10 cellular contexts compared by ENCODE assay signal in genomic region chr4:2795558-2796260, GRCh38. TPM values are rescaled to one million over a fixed set of nuclear protein-coding genes. Genes with fewer than 3 reads are reported as not detected.
A peak's percentile ranks its signal among the peaks of the same experiment; 100 is the strongest.
DNase-seq lines count a peak whose midpoint lies in the region; ATAC-seq, FAIRE-seq and TF ChIP-seq lines count a peak whose summit lies in the region.
"Had no signal": no experiment of that assay in that cellular context is flagged by ENCODE, and none has a peak within 500 bp of the region (broad histone marks: within the 10 kb centered on the region; RNA-seq: fewer than 3 reads in every experiment).

No MANE protein-coding gene starts in this region.

- H3K9me3 ChIP-seq in endothelial cell of umbilical vein (replicated peaks; ENCODE audit: control insufficient read depth, insufficient read depth, low read length) (no peaks in the 10 kb centered on the region), mucosa of descending colon (no peaks in the 10 kb centered on the region), upper lobe of left lung (no peaks in the 10 kb centered on the region)

- H3K27me3 ChIP-seq in endothelial cell of umbilical vein (ENCODE audit: control insufficient read depth in 2 of 2, insufficient read depth in 2 of 2, low read length in 2 of 2) = no peaks in the 10 kb centered on the region
- no peaks in the 10 kb centered on the region for H3K27me3 ChIP-seq in upper lobe of left lung

- FAIRE-seq in endothelial cell of umbilical vein (lab: Jason Lieb, UNC) (peak; percentile 82), GM19239 (lab: Jason Lieb, UNC) (no peak)

- TF ChIP-seq CTCF in endothelial cell of umbilical vein (IDR thresholded peaks at IDR 0.05; ENCODE audit: extremely low read depth in 1 of 2, insufficient read depth in 1 of 2, low read depth in 1 of 2, low read length in 2 of 2) (no peak), mucosa of descending colon (IDR thresholded peaks at IDR 0.05) (no peak), upper lobe of left lung (IDR thresholded peaks at IDR 0.05) (no peak)

- no peak overlapping the region for H3K4me2 ChIP-seq in endothelial cell of umbilical vein (ENCODE audit: insufficient read depth, low read length)

- H3K9me3 Mint-ChIP-seq in activated naive CD4-positive, alpha-beta T cell treated with anti-CD3 and anti-CD28 coated beads, Interleukin-2, amount 10 ng/mL, durations not matched to agents 7 days and 5 days = no peaks in the 10 kb centered on the region
- H3K9me3 Mint-ChIP-seq in activated naive CD4-positive, alpha-beta T cell treated with anti-CD3 and anti-CD28 coated beads for 36 hours = no peaks in the 10 kb centered on the region
- no peaks in the 10 kb centered on the region for H3K9me3 Mint-ChIP-seq in natural killer cell treated with Interleukin-12 subunit alpha and Interleukin-12 subunit beta and Interleukin-15 and Interleukin-18, amount 100 ng/mL, for 72 hours
- H3K9me3 Mint-ChIP-seq: naive thymus-derived CD8-positive, alpha-beta T cell had no signal

- peaks cover 43% of the 10 kb centered on the region for H3K79me2 ChIP-seq in endothelial cell of umbilical vein (ENCODE audit: control insufficient read depth, insufficient read depth, low read length)

- no peak for DNase-seq in activated naive CD4-positive, alpha-beta T cell treated with anti-CD3 and anti-CD28 coated beads, Interleukin-2, amount 10 ng/mL, durations not matched to agents 7 days and 5 days
- no peak for DNase-seq in activated naive CD4-positive, alpha-beta T cell treated with anti-CD3 and anti-CD28 coated beads for 36 hours
- DNase-seq in endothelial cell of umbilical vein (ENCODE audit: low read depth, low spot score) (no peak), mucosa of descending colon (peak; percentile 38 to 66 (median 43)), upper lobe of left lung (peak in 1 of 2 donors; percentile 56), NCI-H526 (lab: John Stamatoyannopoulos, UW) (no peak), GM19239 (ENCODE audit: insufficient read length, low spot score) (no peak)
- DNase-seq in natural killer cell treated with Interleukin-12 subunit alpha and Interleukin-12 subunit beta and Interleukin-15 and Interleukin-18, amount 100 ng/mL, for 72 hours (ENCODE audit: low spot score) = no peak
- DNase-seq: NCI-H146 had no signal

- 83 to 91% methylated on average over 21 to 24 of the region's 24 CpGs for WGBS in upper lobe of left lung, 2 donors

- no peak overlapping the region for H3K9ac ChIP-seq in endothelial cell of umbilical vein (replicated peaks; ENCODE audit: extremely low read depth, insufficient read depth, low read length)

- TF ChIP-seq POLR2A in endothelial cell of umbilical vein (IDR thresholded peaks at IDR 0.05; ENCODE audit: low read depth, low read length) (no peak), upper lobe of left lung (IDR thresholded peaks at IDR 0.05) (no peak)

- no TSS peak for BruUV-seq in endothelial cell of umbilical vein (replicated peaks; lab: Mats Ljungman, UMichigan)

- H3K4me1 Mint-ChIP-seq in activated naive CD4-positive, alpha-beta T cell treated with anti-CD3 and anti-CD28 coated beads, Interleukin-2, amount 10 ng/mL, durations not matched to agents 7 days and 5 days = peaks cover 69% of the 10 kb centered on the region
- H3K4me1 Mint-ChIP-seq in activated naive CD4-positive, alpha-beta T cell treated with anti-CD3 and anti-CD28 coated beads for 36 hours (ENCODE audit: low read depth) = peaks cover 48% of the 10 kb centered on the region
- peaks cover 13 to 32% of the 10 kb centered on the region in 2 donors for H3K4me1 Mint-ChIP-seq in natural killer cell treated with Interleukin-12 subunit alpha and Interleukin-12 subunit beta and Interleukin-15 and Interleukin-18, amount 100 ng/mL, for 72 hours (ENCODE audit: low read depth in 2 of 2)

- POLR2A ChIA-PET in endothelial cell of umbilical vein (lab: Charles Lee) = no interaction called here

- H3K9me1 ChIP-seq in endothelial cell of umbilical vein (replicated peaks; ENCODE audit: control insufficient read depth, extremely low read depth, insufficient read depth, low read length) = no peaks in the 10 kb centered on the region

- H4K20me1 ChIP-seq in endothelial cell of umbilical vein (replicated peaks; ENCODE audit: control insufficient read depth, extremely low read depth, insufficient read depth, low read length) = no peaks in the 10 kb centered on the region

- intact Hi-C loops in activated naive CD4-positive, alpha-beta T cell treated with anti-CD3 and anti-CD28 coated beads for 36 hours (cut with micrococcal nuclease) = no loop called here
- intact Hi-C loops in endothelial cell of umbilical vein (cut with micrococcal nuclease) (no loop called here), mucosa of descending colon (cut with DNase I, micrococcal nuclease) (no loop called here)

- H2AFZ ChIP-seq in endothelial cell of umbilical vein (ENCODE audit: low read depth, low read length) = no peak overlapping the region

- dilution Hi-C loops in endothelial cell of umbilical vein (cut with MboI; ENCODE audit: extremely low pct_ligation_motif_present, low sequenced_read_pairs) = no loop called here

- H3K27me3 Mint-ChIP-seq in activated naive CD4-positive, alpha-beta T cell treated with anti-CD3 and anti-CD28 coated beads, Interleukin-2, amount 10 ng/mL, durations not matched to agents 7 days and 5 days = peaks cover 44% of the 10 kb centered on the region
- H3K27me3 Mint-ChIP-seq in activated naive CD4-positive, alpha-beta T cell treated with anti-CD3 and anti-CD28 coated beads for 36 hours (ENCODE audit: low read depth) = no peaks in the 10 kb centered on the region
- no peaks in the 10 kb centered on the region for H3K27me3 Mint-ChIP-seq in natural killer cell treated with Interleukin-12 subunit alpha and Interleukin-12 subunit beta and Interleukin-15 and Interleukin-18, amount 100 ng/mL, for 72 hours
- H3K27me3 Mint-ChIP-seq: naive thymus-derived CD8-positive, alpha-beta T cell had no signal

- no peak overlapping the region for H3K4me3 ChIP-seq in endothelial cell of umbilical vein (replicated peaks in 1 of 3; ENCODE audit: insufficient read depth in 1 of 3, low read depth in 1 of 3, low read length in 3 of 3)
- no peak overlapping the region for H3K4me3 ChIP-seq in mucosa of descending colon
- peak overlapping the region in 1 of 4 donors; percentile 68 for H3K4me3 ChIP-seq in upper lobe of left lung

- peak overlapping the region; percentile 80 for H3K27ac Mint-ChIP-seq in activated naive CD4-positive, alpha-beta T cell treated with anti-CD3 and anti-CD28 coated beads, Interleukin-2, amount 10 ng/mL, durations not matched to agents 7 days and 5 days
- H3K27ac Mint-ChIP-seq in activated naive CD4-positive, alpha-beta T cell treated with anti-CD3 and anti-CD28 coated beads for 36 hours = no peak overlapping the region
- H3K27ac Mint-ChIP-seq in natural killer cell treated with Interleukin-12 subunit alpha and Interleukin-12 subunit beta and Interleukin-15 and Interleukin-18, amount 100 ng/mL, for 72 hours = no peak overlapping the region

- no peak for ATAC-seq in mucosa of descending colon
- no peak for ATAC-seq in upper lobe of left lung (ENCODE audit: low FRiP score in 2 of 2)
- ATAC-seq in natural killer cell treated with Interleukin-12 subunit alpha and Interleukin-12 subunit beta and Interleukin-15 and Interleukin-18, amount 100 ng/mL, for 72 hours = no peak
- ATAC-seq: naive thymus-derived CD8-positive, alpha-beta T cell had no signal

- H3K4me3 Mint-ChIP-seq in activated naive CD4-positive, alpha-beta T cell treated with anti-CD3 and anti-CD28 coated beads, Interleukin-2, amount 10 ng/mL, durations not matched to agents 7 days and 5 days = no peak overlapping the region
- H3K4me3 Mint-ChIP-seq in activated naive CD4-positive, alpha-beta T cell treated with anti-CD3 and anti-CD28 coated beads for 36 hours = no peak overlapping the region
- no peak overlapping the region for H3K4me3 Mint-ChIP-seq in natural killer cell treated with Interleukin-12 subunit alpha and Interleukin-12 subunit beta and Interleukin-15 and Interleukin-18, amount 100 ng/mL, for 72 hours

- CTCF ChIA-PET in activated naive CD4-positive, alpha-beta T cell treated with anti-CD3 and anti-CD28 coated beads, Interleukin-2, amount 10 ng/mL, durations not matched to agents 7 days and 5 days (lab: Charles Lee) = no interaction called here
- CTCF ChIA-PET in activated naive CD4-positive, alpha-beta T cell treated with anti-CD3 and anti-CD28 coated beads for 36 hours (lab: Charles Lee) = interaction anchor here (1.0 kb wide), 1 partner anchor 16 kb away, joined by 3 read pairs; no protein-coding TSS in a partner anchor
- CTCF ChIA-PET in endothelial cell of umbilical vein (lab: Charles Lee) = interaction anchor here (0.9 kb wide), 1 partner anchor 69 kb away, joined by 3 read pairs; no protein-coding TSS in a partner anchor

- H3K36me3 ChIP-seq in endothelial cell of umbilical vein (ENCODE audit: control insufficient read depth in 2 of 2, extremely low read depth in 1 of 2, insufficient read depth in 2 of 2, low read length in 2 of 2) (no peaks in the 10 kb centered on the region), mucosa of descending colon (ENCODE audit: low read depth) (no peaks in the 10 kb centered on the region), upper lobe of left lung (no peaks in the 10 kb centered on the region)

- H3K27ac ChIP-seq in endothelial cell of umbilical vein (ENCODE audit: insufficient read depth, low read depth, low read length) (peak overlapping the region; percentile 76), upper lobe of left lung (peak overlapping the region; percentile 27 to 94 (median 92))

- peaks cover 66% of the 10 kb centered on the region for H3K4me1 ChIP-seq in endothelial cell of umbilical vein (ENCODE audit: control insufficient read depth, extremely low read depth, insufficient read depth, low read length)
- peaks cover 66% of the 10 kb centered on the region for H3K4me1 ChIP-seq in mucosa of descending colon (ENCODE audit: low read depth)
- peaks cover 83 to 100% (median 88%) of the 10 kb centered on the region in 4 donors for H3K4me1 ChIP-seq in upper lobe of left lung

- H3K36me3 Mint-ChIP-seq in activated naive CD4-positive, alpha-beta T cell treated with anti-CD3 and anti-CD28 coated beads, Interleukin-2, amount 10 ng/mL, durations not matched to agents 7 days and 5 days = no peaks in the 10 kb centered on the region
- H3K36me3 Mint-ChIP-seq in activated naive CD4-positive, alpha-beta T cell treated with anti-CD3 and anti-CD28 coated beads for 36 hours (ENCODE audit: low read depth) = no peaks in the 10 kb centered on the region
- no peaks in the 10 kb centered on the region for H3K36me3 Mint-ChIP-seq in natural killer cell treated with Interleukin-12 subunit alpha and Interleukin-12 subunit beta and Interleukin-15 and Interleukin-18, amount 100 ng/mL, for 72 hours
- H3K36me3 Mint-ChIP-seq: naive thymus-derived CD8-positive, alpha-beta T cell had no signal

- TF ChIP-seq EP300 in upper lobe of left lung (IDR thresholded peaks at IDR 0.05) = no peak

RNA-seq across cellular contexts. Expression of gene SH3BP2, which starts 2.8 kb away (rescaled TPM):
- 10 to 100 TPM; 45.7 to 47.4 TPM for total RNA-seq in activated naive CD4-positive, alpha-beta T cell treated with anti-CD3 and anti-CD28 coated beads for 36 hours
- 69.2 and 73.1 TPM in 2 replicates for total RNA-seq in endothelial cell of umbilical vein
- 62.9 and 73.9 TPM in 2 replicates for polyA plus RNA-seq in endothelial cell of umbilical vein
- polyA plus RNA-seq in endothelial cell of umbilical vein (2011; cell fraction: cytosol; rRNA removed) = 21.9 and 32.7 TPM in 2 replicates
- polyA plus RNA-seq in endothelial cell of umbilical vein (2011; cell fraction: nucleus; rRNA removed) = 220 and 232 TPM in 2 replicates
- 24.3 and 30.0 TPM in 2 replicates for polyA plus RNA-seq in endothelial cell of umbilical vein (2012)
- polyA minus RNA-seq in endothelial cell of umbilical vein = 149 and 192 TPM in 2 replicates
- 7.4 TPM for polyA minus RNA-seq in endothelial cell of umbilical vein (2011; cell fraction: cytosol; rRNA and poly(A)+ RNA removed)
- 74.5 and 84.1 TPM in 2 replicates for polyA minus RNA-seq in endothelial cell of umbilical vein (2011; cell fraction: nucleus; rRNA and poly(A)+ RNA removed)
- 10 to 100 TPM; 48.1 to 75.3 (median 73.0) TPM for total RNA-seq in mucosa of descending colon
- total RNA-seq in upper lobe of left lung = 100 to 1,000 TPM in 3 of 6 donors, 10 to 100 TPM in 3; 59.1 to 358 (median 103) TPM
- 100 to 1,000 TPM; 121 to 129 TPM for total RNA-seq in natural killer cell treated with Interleukin-12 subunit alpha and Interleukin-12 subunit beta and Interleukin-15 and Interleukin-18, amount 100 ng/mL, for 72 hours

RNA-seq across cellular contexts. Expression of gene TNIP2, which starts 39.6 kb away (rescaled TPM):
- 10 to 100 TPM; 54.2 to 55.0 TPM for total RNA-seq in activated naive CD4-positive, alpha-beta T cell treated with anti-CD3 and anti-CD28 coated beads for 36 hours
- total RNA-seq in endothelial cell of umbilical vein (49.0 and 52.1 TPM in 2 replicates), mucosa of descending colon (10 to 100 TPM; 50.3 to 51.5 (median 51.2) TPM), upper lobe of left lung (10 to 100 TPM; 39.4 to 87.1 (median 60.1) TPM)
- polyA plus RNA-seq in endothelial cell of umbilical vein = 37.7 and 40.4 TPM in 2 replicates
- polyA plus RNA-seq in endothelial cell of umbilical vein (2011; cell fraction: cytosol; rRNA removed) = 36.9 and 45.5 TPM in 2 replicates
- polyA plus RNA-seq in endothelial cell of umbilical vein (2011; cell fraction: nucleus; rRNA removed) = 77.9 and 79.6 TPM in 2 replicates
- polyA plus RNA-seq in endothelial cell of umbilical vein (2012) = 38.1 and 44.1 TPM in 2 replicates
- polyA minus RNA-seq in endothelial cell of umbilical vein = 26.4 and 28.3 TPM in 2 replicates
- 8.7 TPM for polyA minus RNA-seq in endothelial cell of umbilical vein (2011; cell fraction: cytosol; rRNA and poly(A)+ RNA removed)
- polyA minus RNA-seq in endothelial cell of umbilical vein (2011; cell fraction: nucleus; rRNA and poly(A)+ RNA removed) = 12.2 and 25.3 TPM in 2 replicates
- 10 to 100 TPM; 80.9 to 89.3 TPM for total RNA-seq in natural killer cell treated with Interleukin-12 subunit alpha and Interleukin-12 subunit beta and Interleukin-15 and Interleukin-18, amount 100 ng/mL, for 72 hours

RNA-seq across cellular contexts. Expression of gene ADD1, which starts 47.9 kb away (rescaled TPM):
- 100 to 1,000 TPM; 165 TPM for total RNA-seq in activated naive CD4-positive, alpha-beta T cell treated with anti-CD3 and anti-CD28 coated beads for 36 hours
- total RNA-seq in endothelial cell of umbilical vein (280 and 305 TPM in 2 replicates), mucosa of descending colon (100 to 1,000 TPM; 201 to 373 (median 261) TPM), upper lobe of left lung (100 to 1,000 TPM; 184 to 651 (median 290) TPM)
- polyA plus RNA-seq in endothelial cell of umbilical vein = 219 and 240 TPM in 2 replicates
- polyA plus RNA-seq in endothelial cell of umbilical vein (2011; cell fraction: cytosol; rRNA removed) = 224 and 238 TPM in 2 replicates
- 419 and 491 TPM in 2 replicates for polyA plus RNA-seq in endothelial cell of umbilical vein (2011; cell fraction: nucleus; rRNA removed)
- polyA plus RNA-seq in endothelial cell of umbilical vein (2012) = 207 and 220 TPM in 2 replicates
- 189 and 232 TPM in 2 replicates for polyA minus RNA-seq in endothelial cell of umbilical vein
- 23.2 TPM for polyA minus RNA-seq in endothelial cell of umbilical vein (2011; cell fraction: cytosol; rRNA and poly(A)+ RNA removed)
- polyA minus RNA-seq in endothelial cell of umbilical vein (2011; cell fraction: nucleus; rRNA and poly(A)+ RNA removed) = 162 and 211 TPM in 2 replicates
- total RNA-seq in natural killer cell treated with Interleukin-12 subunit alpha and Interleukin-12 subunit beta and Interleukin-15 and Interleukin-18, amount 100 ng/mL, for 72 hours = 100 to 1,000 TPM; 259 to 291 TPM

Comparison
In these comparisons a context has a peak if more than half of its experiments do, and no peak if none do; other contexts are left out.
1. DNase-seq: peak in mucosa of descending colon (3 of 3); none in activated naive CD4-positive, alpha-beta T cell treated with anti-CD3 and anti-CD28 coated beads, Interleukin-2, amount 10 ng/mL, durations not matched to agents 7 days and 5 days (single experiment), activated naive CD4-positive, alpha-beta T cell treated with anti-CD3 and anti-CD28 coated beads for 36 hours (single experiment), endothelial cell of umbilical vein (single experiment), NCI-H526 (0 of 2), GM19239 (single experiment) and natural killer cell treated with Interleukin-12 subunit alpha and Interleukin-12 subunit beta and Interleukin-15 and Interleukin-18, amount 100 ng/mL, for 72 hours (single experiment).